19 cellular contexts compared by ENCODE assay signal in the genomic region with DNA sequence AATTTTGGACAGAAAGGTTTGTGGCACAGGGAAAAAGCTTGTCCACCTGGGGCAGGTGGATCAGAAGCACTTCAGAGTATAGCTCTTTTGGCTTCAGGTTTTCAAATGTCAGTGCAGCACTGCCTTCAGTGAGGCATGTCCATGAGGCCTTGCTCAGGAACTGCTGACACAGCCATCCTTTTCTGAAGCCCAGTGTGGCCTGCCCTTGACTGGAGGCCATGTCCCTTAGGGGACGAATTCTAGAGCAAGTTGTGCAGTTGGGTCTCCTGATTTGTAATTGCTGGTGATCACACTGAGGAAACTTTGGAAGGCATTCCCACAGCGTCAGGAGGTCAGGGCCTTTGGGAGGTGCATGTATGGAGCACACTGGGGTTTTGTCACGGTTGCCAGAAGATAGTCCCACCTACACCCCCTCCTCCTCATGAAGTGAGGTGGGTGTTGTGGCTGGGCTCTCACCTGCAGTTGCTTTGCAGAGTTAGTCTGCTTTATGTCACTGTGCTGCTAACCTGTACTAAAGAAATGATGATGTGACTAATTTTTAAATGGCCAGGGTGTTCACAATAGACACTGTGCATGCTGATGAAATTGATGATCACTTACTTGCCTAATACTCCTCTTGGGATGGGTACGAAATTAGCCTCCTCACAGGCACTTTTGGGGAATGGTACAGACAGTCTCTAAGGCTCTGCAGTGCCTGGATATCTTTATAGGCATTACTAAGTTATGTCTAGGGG.
"Had no signal": no experiment of that assay in that cellular context is flagged by ENCODE, and none has a peak within 500 bp of the region (broad histone marks: within the 10 kb centered on the region; RNA-seq: fewer than 3 reads in every experiment).

No MANE protein-coding gene starts in this region.

- ATAC-seq: activated naive CD8-positive, alpha-beta T cell treated with anti-CD3 and anti-CD28 coated beads, Interleukin-2, amount 50 U/mL, for 24 hours; effector memory CD8-positive, alpha-beta T cell; heart left ventricle; left lung; natural killer cell; stimulated activated naive CD8-positive, alpha-beta T cell treated with anti-CD3 and anti-CD28 coated beads, Interleukin-15, amount 100 ng/mL, for 72 hours had no signal

- H3K27me3 ChIP-seq: ascending aorta, breast epithelium, heart left ventricle, left lung, right lobe of liver, testis had no signal

- DNase-seq: activated B cell treated with CpG ODN at 0.5 μM for 24 hours; activated CD4-positive, alpha-beta T cell treated with anti-CD3 and anti-CD28 coated beads, Interleukin-2, amount 10 ng/mL, durations not matched to agents 7 days and 5 days; activated CD8-positive, alpha-beta memory T cell treated with anti-CD3 and anti-CD28 coated beads for 24 hours; activated naive CD4-positive, alpha-beta T cell treated with anti-CD3 and anti-CD28 coated beads for 36 hours; activated naive CD8-positive, alpha-beta T cell treated with anti-CD3 and anti-CD28 coated beads, Interleukin-2, amount 50 U/mL, for 24 hours; dermis blood vessel endothelial cell; effector memory CD8-positive, alpha-beta T cell; heart left ventricle; left lung; natural killer cell; nucleus accumbens; stimulated activated naive CD8-positive, alpha-beta T cell treated with anti-CD3 and anti-CD28 coated beads, Interleukin-15, amount 100 ng/mL, for 72 hours; testis had no signal

- H3K27me3 Mint-ChIP-seq: activated B cell treated with CpG ODN at 0.5 μM for 24 hours; activated CD4-positive, alpha-beta T cell treated with anti-CD3 and anti-CD28 coated beads, Interleukin-2, amount 10 ng/mL, durations not matched to agents 7 days and 5 days; activated naive CD8-positive, alpha-beta T cell treated with anti-CD3 and anti-CD28 coated beads, Interleukin-2, amount 50 U/mL, for 24 hours; effector memory CD8-positive, alpha-beta T cell; memory B cell; stimulated activated naive CD8-positive, alpha-beta T cell treated with anti-CD3 and anti-CD28 coated beads, Interleukin-15, amount 100 ng/mL, for 72 hours had no signal

- H3K27ac ChIP-seq: ascending aorta, breast epithelium, left lung, right lobe of liver, testis had no signal

- H3K4me3 ChIP-seq: ascending aorta, breast epithelium, heart left ventricle, left lung, right lobe of liver, testis had no signal

- H3K4me1 ChIP-seq: ascending aorta, breast epithelium, left lung, right lobe of liver had no signal

- H3K36me3 Mint-ChIP-seq: natural killer cell had no signal

- FAIRE-seq: frontal cortex had no signal

- H3K4me1 Mint-ChIP-seq: activated naive CD8-positive, alpha-beta T cell treated with anti-CD3 and anti-CD28 coated beads, Interleukin-2, amount 50 U/mL, for 24 hours; stimulated activated naive CD8-positive, alpha-beta T cell treated with anti-CD3 and anti-CD28 coated beads, Interleukin-15, amount 100 ng/mL, for 72 hours had no signal

- H3K4me3 Mint-ChIP-seq: activated B cell treated with CpG ODN at 0.5 μM for 24 hours; activated CD4-positive, alpha-beta T cell treated with anti-CD3 and anti-CD28 coated beads, Interleukin-2, amount 10 ng/mL, durations not matched to agents 7 days and 5 days; activated naive CD4-positive, alpha-beta T cell treated with anti-CD3 and anti-CD28 coated beads for 36 hours; activated naive CD8-positive, alpha-beta T cell treated with anti-CD3 and anti-CD28 coated beads, Interleukin-2, amount 50 U/mL, for 24 hours; effector memory CD8-positive, alpha-beta T cell; memory B cell; natural killer cell; stimulated activated naive CD8-positive, alpha-beta T cell treated with anti-CD3 and anti-CD28 coated beads, Interleukin-15, amount 100 ng/mL, for 72 hours; T-helper 2 cell treated with Interferon-gamma antibody and Interleukin-4, amounts not matched to agents 5 μg/mL and 100 μg/mL, for 36 hours had no signal

- H3K9me3 Mint-ChIP-seq: activated B cell treated with CpG ODN at 0.5 μM for 24 hours; activated CD4-positive, alpha-beta T cell treated with anti-CD3 and anti-CD28 coated beads, Interleukin-2, amount 10 ng/mL, durations not matched to agents 7 days and 5 days; activated naive CD4-positive, alpha-beta T cell treated with anti-CD3 and anti-CD28 coated beads for 36 hours; activated naive CD8-positive, alpha-beta T cell treated with anti-CD3 and anti-CD28 coated beads, Interleukin-2, amount 50 U/mL, for 24 hours; effector memory CD8-positive, alpha-beta T cell; memory B cell; natural killer cell; stimulated activated naive CD8-positive, alpha-beta T cell treated with anti-CD3 and anti-CD28 coated beads, Interleukin-15, amount 100 ng/mL, for 72 hours; T-helper 2 cell treated with Interferon-gamma antibody and Interleukin-4, amounts not matched to agents 5 μg/mL and 100 μg/mL, for 36 hours had no signal

- H3K27ac Mint-ChIP-seq: activated B cell treated with CpG ODN at 0.5 μM for 24 hours; activated CD4-positive, alpha-beta T cell treated with anti-CD3 and anti-CD28 coated beads, Interleukin-2, amount 10 ng/mL, durations not matched to agents 7 days and 5 days; activated naive CD4-positive, alpha-beta T cell treated with anti-CD3 and anti-CD28 coated beads for 36 hours; activated naive CD8-positive, alpha-beta T cell treated with anti-CD3 and anti-CD28 coated beads, Interleukin-2, amount 50 U/mL, for 24 hours; T-helper 2 cell treated with Interferon-gamma antibody and Interleukin-4, amounts not matched to agents 5 μg/mL and 100 μg/mL, for 36 hours had no signal

- H3K9me3 ChIP-seq: ascending aorta, breast epithelium, heart left ventricle, left lung, right lobe of liver, testis had no signal

- H3K36me3 ChIP-seq: breast epithelium had no signal
